1 cellular context compared by ENCODE assay signal in the genomic region with DNA sequence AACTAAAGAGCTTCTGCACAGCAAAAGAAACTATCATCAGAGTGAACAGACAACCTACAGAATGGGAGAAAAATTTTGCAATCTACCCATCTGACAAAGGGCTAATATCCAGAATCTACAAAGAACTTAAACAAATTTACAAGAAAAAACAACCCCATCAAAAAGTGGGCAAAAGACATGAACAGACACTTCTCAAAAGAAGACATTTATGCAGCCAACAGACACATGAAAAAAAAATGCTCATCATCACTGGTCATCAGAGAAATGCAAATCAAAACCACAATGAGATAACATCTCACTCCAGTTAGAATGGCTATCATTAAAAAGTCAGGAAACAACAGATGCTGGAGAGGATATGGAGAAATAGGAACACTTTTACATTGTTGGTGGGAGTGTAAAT.
TF ChIP-seq lines count a peak whose summit lies in the region.

No MANE protein-coding gene starts in this region.

TF ChIP-seq in K562, 482 proteins besides CTCF, POLR2A, EP300 and RAD21 (continued from another document):
- TF ChIP-seq, protein P1, sequence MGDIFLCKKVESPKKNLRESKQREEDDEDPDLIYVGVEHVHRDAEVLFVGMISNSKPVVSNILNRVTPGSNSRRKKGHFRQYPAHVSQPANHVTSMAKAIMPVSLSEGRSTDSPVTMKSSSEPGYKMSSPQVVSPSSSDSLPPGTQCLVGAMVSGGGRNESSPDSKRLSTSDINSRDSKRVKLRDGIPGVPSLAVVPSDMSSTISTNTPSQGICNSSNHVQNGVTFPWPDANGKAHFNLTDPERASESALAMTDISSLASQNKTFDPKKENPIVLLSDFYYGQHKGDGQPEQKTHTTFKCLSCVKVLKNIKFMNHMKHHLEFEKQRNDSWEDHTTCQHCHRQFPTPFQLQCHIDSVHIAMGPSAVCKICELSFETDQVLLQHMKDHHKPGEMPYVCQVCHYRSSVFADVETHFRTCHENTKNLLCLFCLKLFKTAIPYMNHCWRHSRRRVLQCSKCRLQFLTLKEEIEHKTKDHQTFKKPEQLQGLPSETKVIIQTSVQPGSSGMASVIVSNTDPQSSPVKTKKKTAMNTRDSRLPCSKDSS (IDR thresholded peaks at IDR 0.05; ENCODE audit: low read depth, partially characterized antibody), result peak; percentile 40
